In genomic region chr9:42127056-42127841, GRCh38 we compare ENCODE assay signal across 11 cellular contexts. TPM values are rescaled to one million over a fixed set of nuclear protein-coding genes. Genes with fewer than 3 reads are reported as not detected.
A peak's percentile ranks its signal among the peaks of the same experiment; 100 is the strongest.
DNase-seq lines count a peak whose midpoint lies in the region; ATAC-seq, FAIRE-seq and TF ChIP-seq lines count a peak whose summit lies in the region.
"Not testable (repeated sequence)": the region's sequence is repeated elsewhere in the genome, so short reads cannot be mapped to it uniquely, and the experiment has no call there.
"Had no signal": no experiment of that assay in that cellular context is flagged by ENCODE, and none has a peak within 500 bp of the region (broad histone marks: within the 10 kb centered on the region; RNA-seq: fewer than 3 reads in every experiment).

No MANE protein-coding gene starts in this region.

- in situ Hi-C loops in SK-MEL-5 (cut with HindIII; ENCODE audit: low pct_unique_long_range_greater_than_20kb, low sequenced_read_pairs), result not testable (repeated sequence)

- H3K79me2 ChIP-seq in MM.1S (ENCODE audit: low read length), result not testable (repeated sequence)

- not testable (repeated sequence) for H3K9ac ChIP-seq in MM.1S (ENCODE audit: low read length)

- H3K36me3 ChIP-seq in MM.1S (replicated peaks; ENCODE audit: insufficient read depth, low read length); bronchial epithelial cell (ENCODE audit: control insufficient read depth, insufficient read depth, low read length); psoas muscle (ENCODE audit: insufficient read depth in 1 of 2, low read depth in 1 of 2); upper lobe of left lung: not testable (repeated sequence)

- H3K27me3 ChIP-seq in MM.1S (replicated peaks; ENCODE audit: insufficient read depth, low read length); bronchial epithelial cell (ENCODE audit: control insufficient read depth, insufficient read depth, low read length); psoas muscle (ENCODE audit: insufficient read depth in 3 of 3, low read length in 2 of 3); upper lobe of left lung: not testable (repeated sequence)

- peak; percentile 23 for DNase-seq in Daoy (ENCODE audit: low read depth)
- peak; percentile 16 for DNase-seq in MM.1S
- DNase-seq in SK-MEL-5 (ENCODE audit: low read depth, low spot score), result peak; percentile 32
- peak; percentile 5 for DNase-seq in bronchial epithelial cell (ENCODE audit: low read depth)
- DNase-seq in foreskin melanocyte, result peak; percentile 11
- DNase-seq in lung microvascular endothelial cell (ENCODE audit: low read depth in 2 of 2), result peak; percentile 61 to 64
- not testable (repeated sequence) for DNase-seq in psoas muscle, upper lobe of left lung

- H3K9me3 ChIP-seq in MM.1S (replicated peaks; ENCODE audit: insufficient read depth, low read length); psoas muscle; upper lobe of left lung: not testable (repeated sequence)

- not testable (repeated sequence) for H3K4me1 ChIP-seq in MM.1S (ENCODE audit: low read length); psoas muscle; upper lobe of left lung

- FAIRE-seq in bronchial epithelial cell (lab: Jason Lieb, UNC), result not testable (repeated sequence)

- peak overlapping the region; percentile 22; the same call in 1 of the 2 replicates for H3K4me2 ChIP-seq in MM.1S (ENCODE audit: low read depth, low read length)

- not testable (repeated sequence) for H3F3A ChIP-seq in MM.1S (ENCODE audit: insufficient read depth, low read length)

- H2AFZ ChIP-seq in MM.1S (ENCODE audit: low read length), result not testable (repeated sequence)

- not testable (repeated sequence) for H3K4me3 ChIP-seq in MM.1S (ENCODE audit: low read length); bronchial epithelial cell (ENCODE audit: low read depth, low read length)
- peak overlapping the region; percentile 2 for H3K4me3 ChIP-seq in psoas muscle
- peak overlapping the region in 3 of 4 donors; percentile 21 to 38 (median 29) for H3K4me3 ChIP-seq in upper lobe of left lung

- 22 to 30% (median 28%) methylated on average over 11 of the region's 12 CpGs for WGBS in psoas muscle, 3 donors
- WGBS in upper lobe of left lung, 2 donors, result 32 to 35% methylated on average over 12 of the region's 12 CpGs

- TF ChIP-seq POLR2A in upper lobe of left lung (IDR thresholded peaks at IDR 0.05), result not testable (repeated sequence)

- TF ChIP-seq CTCF in MM.1S (IDR thresholded peaks at IDR 0.05; ENCODE audit: low read length); bronchial epithelial cell (IDR thresholded peaks at IDR 0.05; ENCODE audit: insufficient read depth, low read length, severe bottlenecking); psoas muscle (IDR thresholded peaks at IDR 0.05); upper lobe of left lung (IDR thresholded peaks at IDR 0.05): not testable (repeated sequence)

- H3K9me2 ChIP-seq in MM.1S (replicated peaks; ENCODE audit: insufficient read depth, low read length), result not testable (repeated sequence)

- TF ChIP-seq EP300 in upper lobe of left lung (IDR thresholded peaks at IDR 0.05), result not testable (repeated sequence)

- not testable (repeated sequence) for H3K27ac ChIP-seq in MM.1S (ENCODE audit: low read length); psoas muscle
- H3K27ac ChIP-seq in upper lobe of left lung, result peak overlapping the region in 3 of 4 donors; percentile 1 to 27 (median 17)

- not testable (repeated sequence) for H4K20me1 ChIP-seq in MM.1S (ENCODE audit: insufficient read depth, low read length)

- intact Hi-C loops in psoas muscle (cut with DNase I), result not testable (repeated sequence)

- ATAC-seq in psoas muscle; upper lobe of left lung (ENCODE audit: low FRiP score in 2 of 2): not testable (repeated sequence)

RNA-seq across cellular contexts. Expression of gene CNTNAP3B, which starts 2.0 kb away (rescaled TPM):
- total RNA-seq in Daoy (2014; rRNA removed; shearing (Covaris generic)), result 8.6 and 11.8 TPM in 2 replicates
- total RNA-seq in SK-MEL-5 (2014; rRNA removed; shearing (Covaris generic)), result 9.0 and 9.2 TPM in 2 replicates
- 6.7 and 11.4 TPM in 2 replicates for polyA plus RNA-seq in SK-MEL-5 (2015; cell fraction: cytosol; rRNA removed)
- 46.5 and 69.0 TPM in 2 replicates for polyA plus RNA-seq in SK-MEL-5 (2015; cell fraction: nucleus; rRNA removed)
- total RNA-seq in bronchial epithelial cell (6.4 and 11.1 TPM in 2 replicates), lung microvascular endothelial cell (58.0 and 90.7 TPM in 2 replicates), psoas muscle (1 to 10 TPM in 3 of 4 donors, under 1 TPM in 1; 0.89 to 2.6 (median 1.2) TPM), upper lobe of left lung (10 to 100 TPM in 4 of 6 donors, 1 to 10 TPM in 2; 6.9 to 26.9 (median 18.9) TPM)
- 1 to 10 TPM in 2 of 3 donors, under 1 TPM in 1; 0.65 to 1.9 (median 1.3) TPM for polyA plus RNA-seq in psoas muscle
- total RNA-seq: activated naive CD8-positive, alpha-beta T cell treated with anti-CD3 and anti-CD28 coated beads for 36 hours had no signal
- polyA plus RNA-seq: immature natural killer cell had no signal

RNA-seq across cellular contexts. Expression of gene SPATA31A6, which starts 56.2 kb away (rescaled TPM):
- not detected in 2 replicates for total RNA-seq in Daoy (2014; rRNA removed; shearing (Covaris generic))
- total RNA-seq in SK-MEL-5 (2014; rRNA removed; shearing (Covaris generic)), result 0.03 TPM in 1 of 2 replicates, not detected in the other
- 0.02 and 0.15 TPM in 2 replicates for polyA plus RNA-seq in SK-MEL-5 (2015; cell fraction: cytosol; rRNA removed)
- polyA plus RNA-seq in SK-MEL-5 (2015; cell fraction: nucleus; rRNA removed), result 0.04 and 0.09 TPM in 2 replicates
- not detected in 2 replicates for total RNA-seq in bronchial epithelial cell
- total RNA-seq in lung microvascular endothelial cell, result not detected in 2 replicates
- total RNA-seq in psoas muscle, result not detected
- polyA plus RNA-seq in psoas muscle, result not detected
- total RNA-seq in upper lobe of left lung, result not detected
- total RNA-seq: activated naive CD8-positive, alpha-beta T cell treated with anti-CD3 and anti-CD28 coated beads for 36 hours; activated T-cell treated with anti-CD3 and anti-CD28 coated beads, Interleukin-2, amount 50 U/mL, for 4 hours had no signal
- polyA plus RNA-seq: immature natural killer cell had no signal
